Comparison of ENCODE assay signal across 1 cellular context in the genomic region with DNA sequence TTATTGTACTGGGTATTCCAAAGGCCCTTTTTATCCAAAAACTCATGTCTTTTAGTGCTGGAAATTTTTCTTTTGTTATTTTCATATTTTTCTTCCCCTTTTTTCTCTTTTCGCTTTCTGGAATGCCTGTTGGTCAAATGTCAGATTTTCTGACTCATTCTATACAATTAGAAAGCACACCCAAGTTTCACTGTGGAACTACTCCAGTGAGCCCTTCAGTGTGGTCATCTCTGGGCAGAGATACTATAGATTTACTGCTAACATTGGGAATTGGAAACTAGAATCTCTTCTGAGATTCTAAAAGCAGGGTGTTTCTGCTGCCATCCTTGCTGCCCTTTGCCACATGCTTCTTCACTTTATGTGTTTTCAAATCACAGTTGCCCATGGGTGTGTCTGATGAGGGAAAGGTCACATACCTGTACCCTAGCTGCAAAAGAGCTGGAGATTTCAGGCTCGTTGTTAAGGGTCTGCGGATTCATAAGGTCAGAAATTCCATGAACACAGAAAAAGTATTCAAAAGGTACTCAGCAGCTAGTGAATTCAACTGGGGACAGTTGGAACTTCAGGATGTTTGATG.
TF ChIP-seq lines count a peak whose summit lies in the region.

No MANE protein-coding gene starts in this region.

TF ChIP-seq in K562, 482 proteins besides CTCF, POLR2A, EP300 and RAD21:
- no peak for TF ChIP-seq TBL1XR1 (IDR thresholded peaks at IDR 0.05; ENCODE audit: low read length in 2 of 2)
- TF ChIP-seq ELK3 (CRISPR knock-in tag; IDR thresholded peaks at IDR 0.05) = no peak
- TF ChIP-seq SETDB1 (IDR thresholded peaks at IDR 0.05; ENCODE audit: low read length) = no peak
- TF ChIP-seq RAD51 (IDR thresholded peaks at IDR 0.05; ENCODE audit: borderline replicate concordance, low read depth) = no peak
- peak; percentile 67; the same call in 1 of the 2 replicates for TF ChIP-seq ZNF507 (tag; conservative IDR thresholded peaks at IDR 0.05)
- TF ChIP-seq, protein P1, sequence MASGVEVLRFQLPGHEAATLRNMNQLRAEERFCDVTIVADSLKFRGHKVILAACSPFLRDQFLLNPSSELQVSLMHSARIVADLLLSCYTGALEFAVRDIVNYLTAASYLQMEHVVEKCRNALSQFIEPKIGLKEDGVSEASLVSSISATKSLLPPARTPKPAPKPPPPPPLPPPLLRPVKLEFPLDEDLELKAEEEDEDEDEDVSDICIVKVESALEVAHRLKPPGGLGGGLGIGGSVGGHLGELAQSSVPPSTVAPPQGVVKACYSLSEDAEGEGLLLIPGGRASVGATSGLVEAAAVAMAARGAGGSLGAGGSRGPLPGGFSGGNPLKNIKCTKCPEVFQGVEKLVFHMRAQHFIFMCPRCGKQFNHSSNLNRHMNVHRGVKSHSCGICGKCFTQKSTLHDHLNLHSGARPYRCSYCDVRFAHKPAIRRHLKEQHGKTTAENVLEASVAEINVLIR (CRISPR knock-in tag; IDR thresholded peaks at IDR 0.05) = no peak
- TF ChIP-seq ZNF444 (CRISPR knock-in tag; IDR thresholded peaks at IDR 0.05) = no peak
- TF ChIP-seq, protein P2, sequence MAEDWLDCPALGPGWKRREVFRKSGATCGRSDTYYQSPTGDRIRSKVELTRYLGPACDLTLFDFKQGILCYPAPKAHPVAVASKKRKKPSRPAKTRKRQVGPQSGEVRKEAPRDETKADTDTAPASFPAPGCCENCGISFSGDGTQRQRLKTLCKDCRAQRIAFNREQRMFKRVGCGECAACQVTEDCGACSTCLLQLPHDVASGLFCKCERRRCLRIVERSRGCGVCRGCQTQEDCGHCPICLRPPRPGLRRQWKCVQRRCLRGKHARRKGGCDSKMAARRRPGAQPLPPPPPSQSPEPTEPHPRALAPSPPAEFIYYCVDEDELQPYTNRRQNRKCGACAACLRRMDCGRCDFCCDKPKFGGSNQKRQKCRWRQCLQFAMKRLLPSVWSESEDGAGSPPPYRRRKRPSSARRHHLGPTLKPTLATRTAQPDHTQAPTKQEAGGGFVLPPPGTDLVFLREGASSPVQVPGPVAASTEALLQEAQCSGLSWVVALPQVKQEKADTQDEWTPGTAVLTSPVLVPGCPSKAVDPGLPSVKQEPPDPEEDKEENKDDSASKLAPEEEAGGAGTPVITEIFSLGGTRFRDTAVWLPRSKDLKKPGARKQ (CRISPR knock-in tag; IDR thresholded peaks at IDR 0.05) = 0 out of 2 replicates have a peak, but pooled peaks have one; percentile 46
- no peak for TF ChIP-seq CXXC5 (CRISPR knock-in tag; IDR thresholded peaks at IDR 0.05)
- TF ChIP-seq ARHGAP35 (IDR thresholded peaks at IDR 0.05; ENCODE audit: partially characterized antibody) = no peak
